ENCODE assay signal across 7 cellular contexts in genomic region chr1:168439451-168440375, GRCh38.
DNase-seq lines count a peak whose midpoint lies in the region; ATAC-seq, FAIRE-seq and TF ChIP-seq lines count a peak whose summit lies in the region.

No MANE protein-coding gene starts in this region.

- 25 to 27% methylated on average over 18 to 20 of the region's 20 CpGs for WGBS in body of pancreas, 2 donors

- TF ChIP-seq CTCF in GM12875 (IDR thresholded peaks at IDR 0.05; ENCODE audit: borderline replicate concordance, insufficient read depth, low read depth, low read length) (peak; percentile 72), body of pancreas (IDR thresholded peaks at IDR 0.05) (peak; percentile 48 to 84 (median 80))

- DNase-seq in NCI-H2107 (lab: John Stamatoyannopoulos, UW) (peak; percentile 75), body of pancreas (peak; percentile 73 to 84 (median 78)), iPS-NIHi7 (ENCODE audit: extremely low spot score) (peak; percentile 79)
- peak; percentile 65 for DNase-seq in stimulated activated CD4-positive, alpha-beta T cell treated with anti-CD3 and anti-CD28 coated beads, Interleukin-12 subunit alpha, Interleukin-12 subunit beta, amount 100 ng/mL, for 4 hours

- no peaks in the 10 kb centered on the region for H3K4me1 ChIP-seq in body of pancreas

- no peak overlapping the region for H3K27ac ChIP-seq in body of pancreas

- H3K27me3 ChIP-seq in body of pancreas, result no peaks in the 10 kb centered on the region

- no peaks in the 10 kb centered on the region for H3K9me3 ChIP-seq in body of pancreas

- ATAC-seq in HG02852 (IDR thresholded peaks at IDR 0.05; ENCODE audit: unreplicated experiment) (peak; percentile 75), body of pancreas (peak; percentile 77)

- intact Hi-C loops in body of pancreas (cut with DNase I), result no loop called here

- FAIRE-seq in TTC549 (lab: Jason Lieb, UNC), result peak; percentile 91

- TF ChIP-seq POLR2A in body of pancreas (IDR thresholded peaks at IDR 0.05), result no peak

- no peaks in the 10 kb centered on the region for H3K36me3 ChIP-seq in body of pancreas (replicated peaks in 1 of 2; ENCODE audit: insufficient read depth in 1 of 2, low read depth in 2 of 2)

- no peak overlapping the region for H3K4me3 ChIP-seq in GM12875 (ENCODE audit: low read depth, low read length)
- no peak overlapping the region for H3K4me3 ChIP-seq in body of pancreas
